8 cellular contexts compared by ENCODE assay signal in genomic region chr3:37174532-37175126, GRCh38. TPM values are rescaled to one million over a fixed set of nuclear protein-coding genes. Genes with fewer than 3 reads are reported as not detected.
DNase-seq lines count a peak whose midpoint lies in the region; ATAC-seq and TF ChIP-seq lines count a peak whose summit lies in the region.

LRRFIP2 (minus strand) TSS chr3:37174582; CDS start chr3:37148983, 25,599 bp downstream.

- peak within 1 kb of the TSS; percentile 98 for H3K27ac ChIP-seq in left lung
- H3K27ac ChIP-seq in substantia nigra (ENCODE audit: low read depth, low read length, poor library complexity, severe bottlenecking) = peak within 1 kb of the TSS; percentile 96

- peaks cover 57% of the 10 kb centered on the region for H3K4me1 Mint-ChIP-seq in CD14-positive monocyte

- H3K27me3 ChIP-seq in left lung = no peaks in the 10 kb centered on the region

- H3K4me1 ChIP-seq in left lung = peaks cover 7 to 61% of the 10 kb centered on the region in 2 donors

- H3K27me3 Mint-ChIP-seq in CD14-positive monocyte (ENCODE audit: low read depth in 3 of 3) = no peaks in the 10 kb centered on the region

- peaks cover 33 to 41% of the 10 kb centered on the region in 2 donors for H3K36me3 Mint-ChIP-seq in CD14-positive monocyte

- peak within 1 kb of the TSS; percentile 92 to 96 (median 94) for H3K27ac Mint-ChIP-seq in CD14-positive monocyte

- no peaks in the 10 kb centered on the region for H3K9me3 ChIP-seq in left lung

- ATAC-seq in GM21390 (IDR thresholded peaks at IDR 0.05; ENCODE audit: unreplicated experiment) (peak; percentile 15), left lung (no peak)

- intact Hi-C loops in CD14-positive monocyte (cut with micrococcal nuclease) (no loop called here), left lung (cut with DNase I) (no loop called here)

- TF ChIP-seq CTCF in CD14-positive monocyte (IDR thresholded peaks at IDR 0.05) (no peak), left lung (IDR thresholded peaks at IDR 0.05) (no peak)

- peaks cover 0 to 3% (median 0%) of the 10 kb centered on the region in 7 donors for H3K9me3 Mint-ChIP-seq in CD14-positive monocyte

- peaks cover 0 to 11% of the 10 kb centered on the region in 2 donors for H3K36me3 ChIP-seq in left lung

- peak within 1 kb of the TSS; percentile 89 to 93 for H3K4me3 Mint-ChIP-seq in CD14-positive monocyte

- H3K4me3 ChIP-seq in left lung = peak within 1 kb of the TSS; percentile 72 to 98

- no peak for DNase-seq in CD14-positive monocyte (ENCODE audit: low spot score)
- peak; percentile 14 for DNase-seq in NCI-H69 (lab: John Stamatoyannopoulos, UW)
- DNase-seq in cerebellum (ENCODE audit: low spot score) = no peak
- DNase-seq in left lung = no peak
- DNase-seq in substantia nigra (lab: John Stamatoyannopoulos, UW) = peak in 1 of 49 donors; percentile 13
- DNase-seq in cerebellar cortex (ENCODE audit: low spot score) = no peak
- DNase-seq in GM19240 (ENCODE audit: insufficient read length, low spot score) = no peak

RNA-seq across cellular contexts. Expression of gene LRRFIP2, which starts in this region (rescaled TPM):
- 10 to 100 TPM; 30.9 to 31.7 TPM for polyA plus RNA-seq in CD14-positive monocyte
- total RNA-seq in cerebellum = 77.3 TPM
- 10 to 100 TPM; 52.6 to 60.3 TPM for total RNA-seq in left lung
